7 cellular contexts compared by ENCODE assay signal in genomic region chr5:142845402-142845901, GRCh38.
A peak's percentile ranks its signal among the peaks of the same experiment; 100 is the strongest.
DNase-seq lines count a peak whose midpoint lies in the region; ATAC-seq and TF ChIP-seq lines count a peak whose summit lies in the region.

No MANE protein-coding gene starts in this region.

- TF ChIP-seq CTCF in ascending aorta (IDR thresholded peaks at IDR 0.05), result no peak
- no peak for TF ChIP-seq CTCF in smooth muscle cell (IDR thresholded peaks at IDR 0.05; ENCODE audit: borderline replicate concordance, insufficient read depth, poor library complexity, severe bottlenecking)

- WGBS in neuronal stem cell (ENCODE audit: extremely low coverage in 2 of 2, insufficient read length in 2 of 2, insufficient replicate concordance in 1 of 2), 2 donors, result no CpG with 5 or more reads among the region's 4 CpGs
- 47% methylated on average over 4 of the region's 4 CpGs for WGBS in smooth muscle cell (ENCODE audit: low lambda C conversion rate)

- H3K36me3 ChIP-seq in neuronal stem cell (replicated peaks in 1 of 2; ENCODE audit: control insufficient read depth in 2 of 2, insufficient read depth in 2 of 2, low read length in 2 of 2) (no peaks in the 10 kb centered on the region), ascending aorta (no peaks in the 10 kb centered on the region), smooth muscle cell (ENCODE audit: low read depth) (no peaks in the 10 kb centered on the region)

- H2AK5ac ChIP-seq in neuronal stem cell (ENCODE audit: low read depth, low read length), result no peak overlapping the region

- no peak overlapping the region for H2BK120ac ChIP-seq in neuronal stem cell (ENCODE audit: low read depth, low read length)

- H4K20me1 ChIP-seq in smooth muscle cell (ENCODE audit: low read depth), result no peaks in the 10 kb centered on the region

- H3K9ac ChIP-seq in neuronal stem cell (ENCODE audit: low read depth, low read length, poor library complexity) (no peak overlapping the region), smooth muscle cell (ENCODE audit: low read depth) (no peak overlapping the region)

- H3K79me2 ChIP-seq in smooth muscle cell (ENCODE audit: low read depth), result no peaks in the 10 kb centered on the region

- H3K27ac Mint-ChIP-seq in central memory CD8-positive, alpha-beta T cell (ENCODE audit: low read depth), result peak overlapping the region; percentile 60

- no peaks in the 10 kb centered on the region for H3K27me3 Mint-ChIP-seq in central memory CD8-positive, alpha-beta T cell

- peaks cover 2% of the 10 kb centered on the region for H3F3A ChIP-seq in smooth muscle cell (ENCODE audit: low read depth)

- intact Hi-C loops in ascending aorta (cut with DNase I), result no loop called here

- peak overlapping the region; percentile 57 for H3K4me3 Mint-ChIP-seq in central memory CD8-positive, alpha-beta T cell

- no peak overlapping the region for H3K27ac ChIP-seq in neuronal stem cell (replicated peaks; ENCODE audit: low read length)
- peak overlapping the region in 1 of 2 donors; percentile 9 for H3K27ac ChIP-seq in ascending aorta
- H3K27ac ChIP-seq in smooth muscle cell (ENCODE audit: low read depth), result no peak overlapping the region

- H3K4me1 ChIP-seq in neuronal stem cell (ENCODE audit: control insufficient read depth in 2 of 2, insufficient read depth in 1 of 2, low read depth in 1 of 2, low read length in 2 of 2) (peaks cover 9 to 14% of the 10 kb centered on the region in 2 donors), ascending aorta (peaks cover 26 to 55% of the 10 kb centered on the region in 2 donors), smooth muscle cell (ENCODE audit: low read depth) (no peaks in the 10 kb centered on the region)

- no peak overlapping the region for H3K4ac ChIP-seq in neuronal stem cell (ENCODE audit: low read length)

- H3K14ac ChIP-seq in neuronal stem cell (ENCODE audit: low read length), result no peak overlapping the region

- H2AFZ ChIP-seq in neuronal stem cell (ENCODE audit: low read length) (peak overlapping the region; percentile 36), smooth muscle cell (ENCODE audit: low read depth) (no peak overlapping the region)

- H3K18ac ChIP-seq in neuronal stem cell (ENCODE audit: low read length), result no peak overlapping the region

- H3K4me2 ChIP-seq in neuronal stem cell (ENCODE audit: insufficient read depth, low read length, poor library complexity, severe bottlenecking) (no peak overlapping the region), smooth muscle cell (no peak overlapping the region)

- H4K8ac ChIP-seq in neuronal stem cell (ENCODE audit: low read depth, low read length), result no peak overlapping the region

- H3K9me3 ChIP-seq in neuronal stem cell (replicated peaks in 1 of 2; ENCODE audit: control insufficient read depth in 2 of 2, insufficient read depth in 1 of 2, low read depth in 1 of 2, low read length in 2 of 2), result no peaks in the 10 kb centered on the region
- no peaks in the 10 kb centered on the region for H3K9me3 ChIP-seq in ascending aorta
- no peaks in the 10 kb centered on the region for H3K9me3 ChIP-seq in smooth muscle cell (replicated peaks; ENCODE audit: low read depth)

- DNase-seq in central memory CD8-positive, alpha-beta T cell (ENCODE audit: low spot score in 2 of 2), result no peak
- DNase-seq in neuronal stem cell (ENCODE audit: low spot score) (no peak), ascending aorta (ENCODE audit: low spot score in 2 of 2) (no peak), cortex of kidney (lab: John Stamatoyannopoulos, UW) (no peak), smooth muscle cell (lab: John Stamatoyannopoulos, UW; ENCODE audit: unreplicated experiment) (no peak)

- H2BK5ac ChIP-seq in neuronal stem cell (ENCODE audit: low read length), result no peak overlapping the region

- H2BK15ac ChIP-seq in neuronal stem cell (ENCODE audit: low read length), result no peak overlapping the region

- H3K9me3 Mint-ChIP-seq in central memory CD8-positive, alpha-beta T cell, result no peaks in the 10 kb centered on the region

- H3K4me3 ChIP-seq in neuronal stem cell (ENCODE audit: low read length in 2 of 2), result no peak overlapping the region
- no peak overlapping the region for H3K4me3 ChIP-seq in ascending aorta
- H3K4me3 ChIP-seq in smooth muscle cell, result no peak overlapping the region

- no peaks in the 10 kb centered on the region for H3K79me1 ChIP-seq in neuronal stem cell (ENCODE audit: low read depth, low read length)

- no peaks in the 10 kb centered on the region for H3K27me3 ChIP-seq in neuronal stem cell (ENCODE audit: control insufficient read depth in 3 of 3, insufficient read depth in 3 of 3, low read depth in 1 of 3, low read length in 3 of 3)
- H3K27me3 ChIP-seq in ascending aorta, result no peaks in the 10 kb centered on the region
- no peaks in the 10 kb centered on the region for H3K27me3 ChIP-seq in smooth muscle cell (ENCODE audit: low read depth)

- peaks cover 94% of the 10 kb centered on the region for H3K4me1 Mint-ChIP-seq in central memory CD8-positive, alpha-beta T cell

- no peak overlapping the region for H2BK12ac ChIP-seq in neuronal stem cell (ENCODE audit: low read length)

- H3K36me3 Mint-ChIP-seq in central memory CD8-positive, alpha-beta T cell (ENCODE audit: insufficient read depth), result peaks cover 2% of the 10 kb centered on the region

- ATAC-seq in GM21390 (IDR thresholded peaks at IDR 0.05; ENCODE audit: unreplicated experiment), result peak; percentile 60
- peak; percentile 36 for ATAC-seq in HG03520 (IDR thresholded peaks at IDR 0.05; ENCODE audit: unreplicated experiment)
- ATAC-seq in central memory CD8-positive, alpha-beta T cell (replicated peaks; ENCODE audit: extremely low read depth, poor library complexity, severe bottlenecking), result peak; percentile 86

- no peak overlapping the region for H3K23ac ChIP-seq in neuronal stem cell (ENCODE audit: low read depth, low read length, poor library complexity)

- no peak overlapping the region for H4K91ac ChIP-seq in neuronal stem cell (ENCODE audit: low read depth, low read length, poor library complexity)

Comparison
In these comparisons a context has a peak if more than half of its experiments do, and no peak if none do; other contexts are left out.
1. ATAC-seq: peak in every context shown above with its lines; median percentile 86 in central memory CD8-positive, alpha-beta T cell; 60 in GM21390; 36 in HG03520.